4 cellular contexts compared by ENCODE assay signal in genomic region chr2:183780072-183780471, GRCh38.
"Had no signal": no experiment of that assay in that cellular context is flagged by ENCODE, and none has a peak within 500 bp of the region (broad histone marks: within the 10 kb centered on the region; RNA-seq: fewer than 3 reads in every experiment).

No MANE protein-coding gene starts in this region.

- H3K27ac ChIP-seq: HL-60 had no signal

- ATAC-seq: HepG2, K562 had no signal

- H3K4me3 ChIP-seq: K562 had no signal

- DNase-seq: IMR-90 had no signal
